In genomic region chr17:17749025-17749772, GRCh38 we compare ENCODE assay signal across 9 cellular contexts.
DNase-seq lines count a peak whose midpoint lies in the region; ATAC-seq and TF ChIP-seq lines count a peak whose summit lies in the region.
"Had no signal": no experiment of that assay in that cellular context is flagged by ENCODE, and none has a peak within 500 bp of the region (broad histone marks: within the 10 kb centered on the region; RNA-seq: fewer than 3 reads in every experiment).

No MANE protein-coding gene starts in this region.

- H3K27ac Mint-ChIP-seq in WTC11 (peak overlapping the region; percentile 91), Caco-2 (ENCODE audit: unreplicated experiment) (no peak overlapping the region)

- POLR2A ChIA-PET in HEK293 (lab: Yijun Ruan, JAX) (interaction anchor here (1.4 kb wide), 1 partner anchor 10 kb away, joined by 6 read pairs; no protein-coding TSS in a partner anchor), WTC11 (lab: Charles Lee) (interaction anchor here (1.0 to 1.2 kb wide), 2 partner anchors 8 to 87 kb away, joined by 4 to 7 read pairs; partner anchors contain the start of gene SREBF1), Caco-2 (lab: Charles Lee) (no interaction called here)

- H3K4me3 Mint-ChIP-seq in WTC11 = peak overlapping the region; percentile 14
- H3K4me3 Mint-ChIP-seq in Caco-2 (ENCODE audit: unreplicated experiment) = no peak overlapping the region

- no peak overlapping the region for H3K27ac ChIP-seq in HEK293 (ENCODE audit: extremely low read depth, low read depth, low read length)
- peak overlapping the region; percentile 69 for H3K27ac ChIP-seq in mesodermal cell (ENCODE audit: low read depth, low read length, severe bottlenecking)
- H3K27ac ChIP-seq: HL-60 had no signal

- H3K4me1 ChIP-seq in HEK293 (ENCODE audit: control insufficient read depth, insufficient read depth, low read length) (peaks cover 8% of the 10 kb centered on the region; the same call in 1 of the 2 replicates), mesodermal cell (ENCODE audit: control insufficient read depth, insufficient read depth, low read length, poor library complexity, severe bottlenecking) (peaks cover 34% of the 10 kb centered on the region), Caco-2 (peaks cover 9% of the 10 kb centered on the region; the same call in 1 of the 2 replicates)

- H3K27me3 ChIP-seq in Caco-2 (replicated peaks; ENCODE audit: control insufficient read depth, insufficient read depth, low read length) = no peaks in the 10 kb centered on the region

- BruUV-seq in Caco-2 (replicated peaks; lab: Mats Ljungman, UMichigan) = no TSS peak

- TF ChIP-seq CTCF in HEK293 (tag by site-specific recombination; IDR thresholded peaks at IDR 0.05) = no peak
- TF ChIP-seq CTCF in WTC11 (IDR thresholded peaks at IDR 0.05) = no peak
- TF ChIP-seq CTCF in Caco-2 (IDR thresholded peaks at IDR 0.05; ENCODE audit: insufficient read depth in 1 of 2, low read depth in 1 of 2, low read length in 1 of 2, severe bottlenecking in 1 of 2, unreplicated experiment in 1 of 2) = no peak

- H3K36me3 ChIP-seq in HEK293 (ENCODE audit: control insufficient read depth in 2 of 2, insufficient read depth in 1 of 2, low read length in 2 of 2) = no peaks in the 10 kb centered on the region
- peaks cover 12% of the 10 kb centered on the region for H3K36me3 ChIP-seq in mesodermal cell (ENCODE audit: control insufficient read depth, insufficient read depth, low read length)
- H3K36me3 ChIP-seq in Caco-2 (ENCODE audit: control insufficient read depth, insufficient read depth, low read length) = no peaks in the 10 kb centered on the region

- ATAC-seq in WTC11 (peak; percentile 4), GM21825 (IDR thresholded peaks at IDR 0.05; ENCODE audit: unreplicated experiment) (no peak), GM21360 (IDR thresholded peaks at IDR 0.05; ENCODE audit: unreplicated experiment) (no peak)

- H3K9me3 Mint-ChIP-seq in WTC11 (peaks cover 3% of the 10 kb centered on the region; the same call in 1 of the 2 replicates), Caco-2 (ENCODE audit: unreplicated experiment) (no peaks in the 10 kb centered on the region)

- H3K4me1 Mint-ChIP-seq in WTC11 = peaks cover 57% of the 10 kb centered on the region
- no peaks in the 10 kb centered on the region for H3K4me1 Mint-ChIP-seq in Caco-2 (ENCODE audit: low read depth, unreplicated experiment)

- H3K4me3 ChIP-seq in HEK293 (ENCODE audit: low read depth, low read length) = no peak overlapping the region
- no peak overlapping the region for H3K4me3 ChIP-seq in mesodermal cell (ENCODE audit: extremely low read depth, insufficient read depth, low read length, poor library complexity, severe bottlenecking)
- H3K4me3 ChIP-seq in Caco-2 (ENCODE audit: low read depth, low read length) = no peak overlapping the region

- DNase-seq in DMS153 treated with DMSO at 0.1 percent for 48 hours (lab: John Stamatoyannopoulos, UW; ENCODE audit: unreplicated experiment) (peak; percentile 22), WTC11 (ENCODE audit: low spot score) (peak; percentile 52), Caco-2 (no peak), HuH-7.5 (ENCODE audit: low spot score) (no peak)

- intact Hi-C loops in Caco-2 (cut with micrococcal nuclease; ENCODE audit: unreplicated experiment) = no loop called here

- H3K27me3 Mint-ChIP-seq in WTC11 (ENCODE audit: low read depth) (no peaks in the 10 kb centered on the region), Caco-2 (ENCODE audit: insufficient read depth, unreplicated experiment) (no peaks in the 10 kb centered on the region)

- WGBS in mesodermal cell (ENCODE audit: insufficient coverage in 2 of 2), 2 experiments = 71 to 77% methylated on average over 16 to 17 of the region's 17 CpGs

- no peaks in the 10 kb centered on the region for H3K9me3 ChIP-seq in HEK293 (ENCODE audit: control insufficient read depth, insufficient read depth, low read depth, low read length)
- H3K9me3 ChIP-seq in mesodermal cell (ENCODE audit: control insufficient read depth, low read length) = no peaks in the 10 kb centered on the region
- no peaks in the 10 kb centered on the region for H3K9me3 ChIP-seq in Caco-2

- H3K36me3 Mint-ChIP-seq in WTC11 (no peaks in the 10 kb centered on the region), Caco-2 (ENCODE audit: insufficient read depth, unreplicated experiment) (peaks cover 16% of the 10 kb centered on the region)

- CTCF ChIA-PET in HEK293 (lab: Yijun Ruan, JAX) = interaction anchor here (0.6 to 2.2 kb wide), 11 partner anchors 11 to 237 kb away, joined by 3 to 12 read pairs (median 4); no protein-coding TSS in a partner anchor
- CTCF ChIA-PET in WTC11 (lab: Charles Lee) = interaction anchor here (0.6 to 3.9 kb wide), 13 partner anchors 9 to 170 kb away, joined by 3 to 19 read pairs (median 4); no protein-coding TSS in a partner anchor
- CTCF ChIA-PET in Caco-2 (lab: Charles Lee) = interaction anchor here (1.0 kb wide), 1 partner anchor 9 kb away, joined by 3 read pairs; no protein-coding TSS in a partner anchor

TF ChIP-seq in HEK293, 187 proteins besides CTCF, POLR2A, EP300 and RAD21 (continues in another document):
- TF ChIP-seq ZNF658 (tag by site-specific recombination; IDR thresholded peaks at IDR 0.05) = no peak
- TF ChIP-seq ZNF558 (tag by site-specific recombination; IDR thresholded peaks at IDR 0.05) = no peak
- peak; percentile 66 for TF ChIP-seq GLIS1 (tag by site-specific recombination; IDR thresholded peaks at IDR 0.05)
- no peak for TF ChIP-seq HIC1 (tag by site-specific recombination; IDR thresholded peaks at IDR 0.05)
- no peak for TF ChIP-seq ZXDB (tag by site-specific recombination; IDR thresholded peaks at IDR 0.05)
- peak; percentile 34; the same call in 1 of the 2 replicates for TF ChIP-seq ZIC2 (tag by site-specific recombination; IDR thresholded peaks at IDR 0.05)
- peak; percentile 49 for TF ChIP-seq SP2 (tag by site-specific recombination; IDR thresholded peaks at IDR 0.05)
- peak; percentile 30; the same call in 1 of the 2 replicates for TF ChIP-seq OSR2 (tag by site-specific recombination; IDR thresholded peaks at IDR 0.05)
- no peak for TF ChIP-seq SP3 (tag by site-specific recombination; IDR thresholded peaks at IDR 0.05)
- no peak for TF ChIP-seq ZFP41 (tag by site-specific recombination; IDR thresholded peaks at IDR 0.05; ENCODE audit: borderline replicate concordance)
- TF ChIP-seq SALL2 (tag by site-specific recombination; IDR thresholded peaks at IDR 0.05; ENCODE audit: borderline replicate concordance) = no peak
- TF ChIP-seq ZNF560 (tag by site-specific recombination; IDR thresholded peaks at IDR 0.05; ENCODE audit: borderline replicate concordance) = no peak
- no peak for TF ChIP-seq BCL11B (tag by site-specific recombination; IDR thresholded peaks at IDR 0.05; ENCODE audit: low read depth)

TF ChIP-seq in WTC11, 78 proteins besides CTCF, POLR2A, EP300 and RAD21 (continues in another document):
- TF ChIP-seq FOXP1 (CRISPR knock-in tag; IDR thresholded peaks at IDR 0.05; ENCODE audit: borderline replicate concordance) (no peak), MXD4 (CRISPR knock-in tag; IDR thresholded peaks at IDR 0.05; ENCODE audit: borderline replicate concordance) (no peak), ZNF232 (CRISPR knock-in tag; IDR thresholded peaks at IDR 0.05) (no peak), ZNF532 (CRISPR knock-in tag; IDR thresholded peaks at IDR 0.05; ENCODE audit: borderline replicate concordance) (no peak), ZNF263 (CRISPR knock-in tag; IDR thresholded peaks at IDR 0.05; ENCODE audit: low read depth) (no peak), ZNF425 (CRISPR knock-in tag; conservative IDR thresholded peaks at IDR 0.05) (no peak)

Comparison
In these comparisons a context has a peak if more than half of its experiments do, and no peak if none do; other contexts are left out.
1. DNase-seq: peak in DMS153 treated with DMSO at 0.1 percent for 48 hours (single experiment) and WTC11 (single experiment); none in Caco-2 (0 of 2) and HuH-7.5 (single experiment).